In genomic region chr15:40038654-40039543, GRCh38 we compare ENCODE assay signal across 8 cellular contexts. TPM values are rescaled to one million over a fixed set of nuclear protein-coding genes. Genes with fewer than 3 reads are reported as not detected.
DNase-seq lines count a peak whose midpoint lies in the region; ATAC-seq and TF ChIP-seq lines count a peak whose summit lies in the region.

Gene SRP14, minus strand, starts transcription at chr15:40039181. Its CDS starts 65 bp downstream, at chr15:40039116.

- ATAC-seq in HG03457 (IDR thresholded peaks at IDR 0.05; ENCODE audit: unreplicated experiment): peak; percentile 80
- ATAC-seq in activated CD4-positive, alpha-beta T cell treated with anti-CD3 and anti-CD28 coated beads for 36 hours: peak; percentile 96

- H3K4me3 ChIP-seq in BE2C (ENCODE audit: low read depth, low read length) (peak within 1 kb of the TSS; percentile 98), kidney epithelial cell (ENCODE audit: low read depth, low read length) (peak within 1 kb of the TSS; percentile 83)

- H3K27me3 Mint-ChIP-seq in activated CD4-positive, alpha-beta T cell treated with anti-CD3 and anti-CD28 coated beads for 36 hours: no peaks in the 10 kb centered on the region
- H3K27me3 Mint-ChIP-seq in chondrocyte (ENCODE audit: low read depth): no peaks in the 10 kb centered on the region

- no peaks in the 10 kb centered on the region for H3K9me3 Mint-ChIP-seq in activated CD4-positive, alpha-beta T cell treated with anti-CD3 and anti-CD28 coated beads for 36 hours (ENCODE audit: low read depth)
- H3K9me3 Mint-ChIP-seq in chondrocyte (ENCODE audit: low read depth): no peaks in the 10 kb centered on the region

- TF ChIP-seq CTCF in BE2C (IDR thresholded peaks at IDR 0.05; ENCODE audit: low read depth, low read length) (no peak), chondrocyte (IDR thresholded peaks at IDR 0.05) (peak; percentile 36), kidney epithelial cell (IDR thresholded peaks at IDR 0.05; ENCODE audit: insufficient read depth, low read length, poor library complexity, severe bottlenecking) (no peak)

- no peaks in the 10 kb centered on the region for H3K9me3 ChIP-seq in BE2C

- H3K27me3 ChIP-seq in BE2C (no peaks in the 10 kb centered on the region), kidney epithelial cell (ENCODE audit: control insufficient read depth, insufficient read depth, low read length) (no peaks in the 10 kb centered on the region)

- POLR2A ChIA-PET in activated CD4-positive, alpha-beta T cell treated with anti-CD3 and anti-CD28 coated beads for 36 hours (lab: Charles Lee): interaction anchor here (0.7 to 1.2 kb wide), 5 partner anchors 35 to 123 kb away, joined by 3 to 5 read pairs (median 3); partner anchors contain the start of genes BUB1B and EIF2AK4

- peak within 1 kb of the TSS; percentile 97 for H3K4me3 Mint-ChIP-seq in activated CD4-positive, alpha-beta T cell treated with anti-CD3 and anti-CD28 coated beads for 36 hours
- H3K4me3 Mint-ChIP-seq in chondrocyte (ENCODE audit: unreplicated experiment): peak within 1 kb of the TSS; percentile 89

- H3K27ac Mint-ChIP-seq in activated CD4-positive, alpha-beta T cell treated with anti-CD3 and anti-CD28 coated beads for 36 hours: peak within 1 kb of the TSS; percentile 98
- H3K27ac Mint-ChIP-seq in chondrocyte (ENCODE audit: unreplicated experiment): peak within 1 kb of the TSS; percentile 99

- peaks cover 49% of the 10 kb centered on the region for H3K4me1 Mint-ChIP-seq in activated CD4-positive, alpha-beta T cell treated with anti-CD3 and anti-CD28 coated beads for 36 hours
- H3K4me1 Mint-ChIP-seq in chondrocyte (ENCODE audit: low read depth): peaks cover 34% of the 10 kb centered on the region

- H3K36me3 ChIP-seq in BE2C (peaks cover 30% of the 10 kb centered on the region), kidney epithelial cell (ENCODE audit: control insufficient read depth, insufficient read depth, low read length) (no peaks in the 10 kb centered on the region)

- DNase-seq in BE2C (peak; percentile 95), GM19240 (ENCODE audit: insufficient read length, low spot score) (peak; percentile 65), NCI-H524 (lab: John Stamatoyannopoulos, UW) (peak; percentile 91 to 97), chondrocyte (ENCODE audit: low spot score) (peak; percentile 96), kidney epithelial cell (ENCODE audit: low read depth) (peak; percentile 67)
- DNase-seq in activated CD4-positive, alpha-beta T cell treated with anti-CD3 and anti-CD28 coated beads for 36 hours: peak; percentile 95
- peak; percentile 96 for DNase-seq in stimulated activated CD4-positive, alpha-beta T cell treated with anti-CD3 and anti-CD28 coated beads, Interleukin-15, amount 100 ng/mL, for 24 hours

- CTCF ChIA-PET in activated CD4-positive, alpha-beta T cell treated with anti-CD3 and anti-CD28 coated beads for 36 hours (lab: Charles Lee): interaction anchor here (0.7 to 4.8 kb wide), 12 partner anchors 9 to 271 kb away, joined by 3 to 42 read pairs (median 4); no protein-coding TSS in a partner anchor

- H3K4me1 ChIP-seq in BE2C: peaks cover 5% of the 10 kb centered on the region; the same call in 1 of the 2 replicates

- intact Hi-C loops in activated CD4-positive, alpha-beta T cell treated with anti-CD3 and anti-CD28 coated beads for 36 hours (cut with DNase I, micrococcal nuclease): loop anchor here (1.0 to 5.0 kb wide), 13 partner anchors 8 to 344 kb away; partner anchors contain the start of genes FSIP1 (in 2 of the 2), BMF (in 1 of the 2), BUB1B (in 1 of the 2) and EIF2AK4 (in 1 of the 2)

- H3K36me3 Mint-ChIP-seq in activated CD4-positive, alpha-beta T cell treated with anti-CD3 and anti-CD28 coated beads for 36 hours (ENCODE audit: low read depth): peaks cover 41% of the 10 kb centered on the region
- H3K36me3 Mint-ChIP-seq in chondrocyte (ENCODE audit: low read depth): peaks cover 17% of the 10 kb centered on the region

RNA-seq across cellular contexts. Expression of gene SRP14, which starts in this region (rescaled TPM):
- polyA plus RNA-seq in BE2C (2012; ENCODE audit: insufficient read depth, insufficient read length, low read depth): 615 TPM
- total RNA-seq in activated CD4-positive, alpha-beta T cell treated with anti-CD3 and anti-CD28 coated beads for 36 hours: 100 to 1,000 TPM; 124 to 157 TPM
- total RNA-seq in chondrocyte: 144 to 199 TPM (median 146 TPM) in 3 replicates
- total RNA-seq in kidney epithelial cell: 260 and 309 TPM in 2 replicates

Comparison
In these comparisons a context has a peak if more than half of its experiments do, and no peak if none do; other contexts are left out.
1. Peak in every context shown above with its lines: DNase-seq, ATAC-seq and H3K4me3 ChIP-seq.